In genomic region chr16:69520413-69520799, GRCh38 we compare ENCODE assay signal across 1 cellular context.
TF ChIP-seq lines count a peak whose summit lies in the region.

No MANE protein-coding gene starts in this region.

TF ChIP-seq in K562, 482 proteins besides CTCF, POLR2A, EP300 and RAD21:
- TF ChIP-seq ADNP (tag; IDR thresholded peaks at IDR 0.05) (peak; percentile 52; the same call in 1 of the 2 replicates), RBM25 (IDR thresholded peaks at IDR 0.05; ENCODE audit: low read depth, low read length, severe bottlenecking) (peak; percentile 92), BCOR (IDR thresholded peaks at IDR 0.05) (peak; percentile 84), ZNF830 (CRISPR knock-in tag; IDR thresholded peaks at IDR 0.05) (no peak), ZFP30 (CRISPR knock-in tag; IDR thresholded peaks at IDR 0.05; ENCODE audit: borderline replicate concordance) (no peak), SMARCA5 (IDR thresholded peaks at IDR 0.05) (peak; percentile 23; the same call in 1 of the 2 replicates)
